Comparison of ENCODE assay signal across 27 cellular contexts in genomic region chr2:68591225-68591624, GRCh38. TPM values are rescaled to one million over a fixed set of nuclear protein-coding genes. Genes with fewer than 3 reads are reported as not detected.
"Had no signal": no experiment of that assay in that cellular context is flagged by ENCODE, and none has a peak within 500 bp of the region (broad histone marks: within the 10 kb centered on the region; RNA-seq: fewer than 3 reads in every experiment).

No MANE protein-coding gene starts in this region.

- ATAC-seq: stimulated activated effector memory CD8-positive, alpha-beta T cell treated with anti-CD3 and anti-CD28 coated beads, Interleukin-12 subunit alpha, Interleukin-12 subunit beta, amount 100 ng/mL, for 72 hours; stimulated activated memory B cell treated with anti-CD40 and anti-IgM and Interleukin-4, amounts not matched to agents 10 μg/mL and 1 μg/mL and 100 μg/mL, for 72 hours; stimulated activated naive B cell treated with anti-CD40 and anti-IgM and Interleukin-4, amounts not matched to agents 10 μg/mL and 1 μg/mL and 100 μg/mL, for 72 hours; stimulated activated naive CD8-positive, alpha-beta T cell treated with anti-CD3 and anti-CD28 coated beads, Interleukin-15, amount 100 ng/mL, for 72 hours; stimulated activated naive CD8-positive, alpha-beta T cell treated with anti-CD3 and anti-CD28 coated beads, Interleukin-15, Interleukin-2, amounts not matched to agents 100 U/mL and 50 U/mL, for 24 hours; upper lobe of right lung had no signal

- H3K4me1 ChIP-seq: suprapubic skin, testis, tibial artery, tibial nerve, transverse colon, uterus, vagina had no signal

- FAIRE-seq: urothelium cell line had no signal

- H3K9me3 ChIP-seq: stomach, suprapubic skin, testis, thoracic aorta, thyroid gland, transverse colon, upper lobe of left lung, upper lobe of right lung, uterus, vagina had no signal

- H3K27ac ChIP-seq: stomach, suprapubic skin, testis, thoracic aorta, thyroid gland, tibial artery, tibial nerve, transverse colon, upper lobe of left lung, upper lobe of right lung, uterus, vagina had no signal

- DNase-seq: stimulated activated CD4-positive, alpha-beta T cell treated with anti-CD3 and anti-CD28 coated beads, Interleukin-2, amount 100 ng/mL, for 48 hours; stimulated activated CD4-positive, alpha-beta T cell treated with anti-CD3 and anti-CD28 coated beads, Interleukin-4, amount 100 ng/mL, for 1 hour; stimulated activated CD4-positive, alpha-beta T cell treated with anti-CD3 and anti-CD28 coated beads, Interleukin-4, amount 100 ng/mL, for 24 hours; stimulated activated CD4-positive, alpha-beta T cell treated with anti-CD3 and anti-CD28 coated beads, Interleukin-4, amount 100 ng/mL, for 4 hours; stimulated activated CD8-positive, alpha-beta memory T cell treated with anti-CD3 and anti-CD28 coated beads, Interleukin-4, amount 100 ng/mL, for 48 hours; stimulated activated naive B cell treated with anti-CD40 and anti-IgM and Interleukin-4, amounts not matched to agents 10 μg/mL and 1 μg/mL and 100 μg/mL, for 72 hours; stimulated activated naive CD4-positive, alpha-beta T cell treated with Interleukin-2 at 50 U/mL for 16 hours; stimulated activated naive CD8-positive, alpha-beta T cell treated with anti-CD3 and anti-CD28 coated beads, Interleukin-15, amount 100 ng/mL, for 72 hours; stimulated activated naive CD8-positive, alpha-beta T cell treated with anti-CD3 and anti-CD28 coated beads, Interleukin-15, Interleukin-2, amounts not matched to agents 100 U/mL and 50 U/mL, for 24 hours; stomach; substantia nigra; testis; thyroid gland; tibial artery; transverse colon; trophoblast cell; upper lobe of left lung; upper lobe of right lung; uterus had no signal

- H3K27me3 ChIP-seq: stomach, suprapubic skin, testis, thyroid gland, tibial artery, tibial nerve, transverse colon, upper lobe of left lung, upper lobe of right lung, uterus, vagina had no signal

- H3K4me3 ChIP-seq: stomach, suprapubic skin, testis, thoracic aorta, thyroid gland, tibial artery, tibial nerve, transverse colon, upper lobe of left lung, upper lobe of right lung, uterus, vagina had no signal

- H3K36me3 ChIP-seq: stomach, thoracic aorta, thyroid gland, transverse colon, upper lobe of left lung, upper lobe of right lung, uterus, vagina had no signal

RNA-seq across cellular contexts. Expression of gene PROKR1, which starts 52.2 kb away (rescaled TPM):
- total RNA-seq: stomach, thoracic aorta, thyroid gland, upper lobe of right lung, ureter, vagina had no signal
- polyA plus RNA-seq: stomach had no signal
